Comparison of ENCODE assay signal across 11 cellular contexts in the genomic region with DNA sequence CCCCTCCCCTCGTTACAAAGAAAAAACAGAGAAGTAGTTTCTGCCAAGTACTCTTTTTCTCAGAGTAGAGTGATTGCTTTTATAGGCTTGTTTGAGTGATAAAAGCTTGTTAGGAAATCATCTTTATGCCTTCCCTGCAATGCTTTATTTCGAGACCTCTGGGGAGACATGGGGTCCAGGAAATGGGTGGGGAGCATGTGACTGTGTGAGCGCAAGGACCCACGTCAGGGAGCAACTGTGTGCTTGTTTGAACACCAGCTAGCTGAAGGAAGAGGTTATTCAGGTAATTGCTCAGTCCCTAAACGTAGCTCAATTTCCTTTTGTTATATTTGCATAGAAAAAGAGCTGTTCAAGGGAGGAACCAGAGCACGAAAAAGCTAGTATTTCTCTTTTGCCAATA.
DNase-seq lines count a peak whose midpoint lies in the region; ATAC-seq, FAIRE-seq and TF ChIP-seq lines count a peak whose summit lies in the region.
"Had no signal": no experiment of that assay in that cellular context is flagged by ENCODE, and none has a peak within 500 bp of the region (broad histone marks: within the 10 kb centered on the region; RNA-seq: fewer than 3 reads in every experiment).

No MANE protein-coding gene starts in this region.

- H2AFZ ChIP-seq in osteoblast (ENCODE audit: low read length), result no peak overlapping the region

- CTCF ChIA-PET in CD4-positive, alpha-beta memory T cell (lab: Charles Lee; ENCODE audit: partially characterized antibody), result interaction anchor here (1.2 to 1.8 kb wide), 3 partner anchors 8 to 323 kb away, joined by 3 to 4 read pairs (median 4); no protein-coding TSS in a partner anchor

- intact Hi-C loops in CD4-positive, alpha-beta memory T cell (cut with micrococcal nuclease), result no loop called here

- ATAC-seq in HG03103 (IDR thresholded peaks at IDR 0.05; ENCODE audit: low read depth, unreplicated experiment) (peak; percentile 56), GM18502 (IDR thresholded peaks at IDR 0.05; ENCODE audit: poor library complexity, unreplicated experiment) (no peak)

- H3K4me1 Mint-ChIP-seq in CD4-positive, alpha-beta memory T cell, result peaks cover 20 to 54% (median 40%) of the 10 kb centered on the region in 4 donors
- peaks cover 21% of the 10 kb centered on the region for H3K4me1 Mint-ChIP-seq in mesothelial cell of epicardium

- no peak for FAIRE-seq in H54 (lab: Jason Lieb, UNC)

- H3K4me3 Mint-ChIP-seq in CD4-positive, alpha-beta memory T cell, result peak overlapping the region in 7 of 8 donors; percentile 2 to 76 (median 60)
- no peak overlapping the region for H3K4me3 Mint-ChIP-seq in mesothelial cell of epicardium

- no peaks in the 10 kb centered on the region for H3K9me3 Mint-ChIP-seq in CD4-positive, alpha-beta memory T cell
- H3K9me3 Mint-ChIP-seq in mesothelial cell of epicardium, result no peaks in the 10 kb centered on the region

- peaks cover 10 to 18% of the 10 kb centered on the region in 2 donors for H3K36me3 Mint-ChIP-seq in CD4-positive, alpha-beta memory T cell
- H3K36me3 Mint-ChIP-seq in mesothelial cell of epicardium, result no peaks in the 10 kb centered on the region

- H3K9me3 ChIP-seq in CD4-positive, alpha-beta memory T cell (ENCODE audit: control insufficient read depth in 1 of 2, low read length in 2 of 2), result no peaks in the 10 kb centered on the region
- H3K9me3 ChIP-seq in osteoblast (ENCODE audit: low read depth, low read length), result no peaks in the 10 kb centered on the region
- H3K9me3 ChIP-seq: tibial artery had no signal

- no peak overlapping the region for H3K4me2 ChIP-seq in osteoblast (ENCODE audit: insufficient read depth, low read length)

- TF ChIP-seq CTCF in mesothelial cell of epicardium (IDR thresholded peaks at IDR 0.05; ENCODE audit: unreplicated experiment) (no peak), osteoblast (IDR thresholded peaks at IDR 0.05; ENCODE audit: extremely low read depth, low read depth, low read length) (no peak)

- TF ChIP-seq POLR2A in H54 (IDR thresholded peaks at IDR 0.05; ENCODE audit: low read depth, low read length), result no peak

- POLR2A ChIA-PET in CD4-positive, alpha-beta memory T cell (lab: Charles Lee; ENCODE audit: partially characterized antibody), result no interaction called here

- H3K27ac Mint-ChIP-seq in CD4-positive, alpha-beta memory T cell, result peak overlapping the region; percentile 10 to 76 (median 67)
- H3K27ac Mint-ChIP-seq in mesothelial cell of epicardium, result peak overlapping the region; percentile 84

- no peaks in the 10 kb centered on the region for H4K20me1 ChIP-seq in osteoblast (ENCODE audit: insufficient read depth, low read length)

- H3K27me3 Mint-ChIP-seq in CD4-positive, alpha-beta memory T cell, result no peaks in the 10 kb centered on the region
- H3K27me3 Mint-ChIP-seq in mesothelial cell of epicardium (ENCODE audit: low read depth), result no peaks in the 10 kb centered on the region

- no peak overlapping the region for H3K4me3 ChIP-seq in CD4-positive, alpha-beta memory T cell (ENCODE audit: low read length in 2 of 2)
- no peak overlapping the region for H3K4me3 ChIP-seq in osteoblast (ENCODE audit: insufficient read depth, low read length)
- H3K4me3 ChIP-seq: skin epidermis, tibial artery had no signal

- H3K36me3 ChIP-seq in CD4-positive, alpha-beta memory T cell (ENCODE audit: insufficient read depth, low read length), result no peaks in the 10 kb centered on the region
- no peaks in the 10 kb centered on the region for H3K36me3 ChIP-seq in osteoblast (ENCODE audit: insufficient read depth, low read length)

- DNase-seq in CD4-positive, alpha-beta memory T cell, result peak in 4 of 5 donors; percentile 22 to 45 (median 34)
- DNase-seq in activated T-cell treated with anti-CD3 and anti-CD28 coated beads, Interleukin-2, amount 50 U/mL, for 1 hour, result peak; percentile 44
- no peak for DNase-seq in mesothelial cell of epicardium (ENCODE audit: low spot score in 2 of 2, unreplicated experiment in 2 of 2)
- no peak for DNase-seq in H54 (ENCODE audit: insufficient read length, low spot score)
- no peak for DNase-seq in foreskin melanocyte
- DNase-seq in osteoblast (ENCODE audit: insufficient read length, low spot score, missing footprints), result no peak
- DNase-seq: NCI-H446 treated with DMSO at 0.1 percent for 48 hours had no signal

- peaks cover 34% of the 10 kb centered on the region for H3K4me1 ChIP-seq in CD4-positive, alpha-beta memory T cell (ENCODE audit: insufficient read depth, low read length)
- no peaks in the 10 kb centered on the region for H3K4me1 ChIP-seq in osteoblast (ENCODE audit: insufficient read depth, low read length)

- H3K79me2 ChIP-seq in osteoblast (ENCODE audit: insufficient read depth, low read length), result no peaks in the 10 kb centered on the region

- H3K27ac ChIP-seq in CD4-positive, alpha-beta memory T cell (ENCODE audit: low read depth, low read length), result no peak overlapping the region
- H3K27ac ChIP-seq in osteoblast (ENCODE audit: low read depth, low read length), result no peak overlapping the region

- no peaks in the 10 kb centered on the region for H3K27me3 ChIP-seq in CD4-positive, alpha-beta memory T cell (ENCODE audit: insufficient read depth, low read length)
- H3K27me3 ChIP-seq in osteoblast (ENCODE audit: insufficient read depth, low read length), result peaks cover 3% of the 10 kb centered on the region
- H3K27me3 ChIP-seq: tibial artery had no signal

Comparison
In these comparisons a context has a peak if more than half of its experiments do, and no peak if none do; other contexts are left out.
1. DNase-seq: peak in CD4-positive, alpha-beta memory T cell (4 of 5) and activated T-cell treated with anti-CD3 and anti-CD28 coated beads, Interleukin-2, amount 50 U/mL, for 1 hour (single experiment); none in mesothelial cell of epicardium (0 of 2), H54 (single experiment), foreskin melanocyte (single experiment) and osteoblast (single experiment).